ENCODE assay signal across 9 cellular contexts in genomic region chr11:112963368-112963955, GRCh38. TPM values are rescaled to one million over a fixed set of nuclear protein-coding genes. Genes with fewer than 3 reads are reported as not detected.
DNase-seq lines count a peak whose midpoint lies in the region; ATAC-seq and TF ChIP-seq lines count a peak whose summit lies in the region.
"Had no signal": no experiment of that assay in that cellular context is flagged by ENCODE, and none has a peak within 500 bp of the region (broad histone marks: within the 10 kb centered on the region; RNA-seq: fewer than 3 reads in every experiment).

No MANE protein-coding gene starts in this region.

- H3K79me2 ChIP-seq in hepatocyte: peaks cover 13% of the 10 kb centered on the region

- no peak overlapping the region for H3K14ac ChIP-seq in IMR-90 (replicated peaks; ENCODE audit: low read depth, low read length)

- no peak overlapping the region for H2AK9ac ChIP-seq in IMR-90 (replicated peaks; ENCODE audit: low read depth, low read length, poor library complexity)

- H3K4ac ChIP-seq in IMR-90 (ENCODE audit: low read depth, low read length): no peak overlapping the region

- H3K9me2 ChIP-seq in hepatocyte (replicated peaks; ENCODE audit: insufficient read depth): no peaks in the 10 kb centered on the region

- H2AK5ac ChIP-seq in IMR-90 (ENCODE audit: low read depth, low read length): no peak overlapping the region

- H4K8ac ChIP-seq in IMR-90 (ENCODE audit: low read depth in 2 of 2, low read length in 2 of 2): no peak overlapping the region

- no peak overlapping the region for H3K18ac ChIP-seq in IMR-90 (ENCODE audit: low read depth, low read length)

- in situ Hi-C loops in IMR-90 (cut with MboI; ENCODE audit: low sequenced_read_pairs) (no loop called here), G401 (cut with HindIII; ENCODE audit: low sequenced_read_pairs) (no loop called here)

- H4K5ac ChIP-seq in IMR-90 (ENCODE audit: low read depth, low read length): no peak overlapping the region

- dilution Hi-C loops in IMR-90 (cut with HindIII; ENCODE audit: low sequenced_read_pairs, unreplicated experiment): no loop called here

- no peak for TF ChIP-seq RAD21 in IMR-90 (IDR thresholded peaks at IDR 0.05; ENCODE audit: low read length)

- WGBS in IMR-90 (ENCODE audit: extremely low coverage in 2 of 2, insufficient read length in 1 of 2), 2 experiments: 0% methylated on average over 1 of the region's 48 CpGs; no CpG with 5 or more reads in 1 of the 2 experiments
- 9% methylated on average over 27 of the region's 48 CpGs for WGBS in hepatocyte (ENCODE audit: low lambda C conversion rate, missing lambda C conversion rate)

- intact Hi-C loops in IMR-90 (cut with micrococcal nuclease): loop anchor here (10.0 kb wide), 1 partner anchor 669 kb away; no protein-coding TSS in a partner anchor

- TF ChIP-seq POLR2A in IMR-90 (IDR thresholded peaks at IDR 0.05; ENCODE audit: low read depth, low read length): no peak

- no peaks in the 10 kb centered on the region for H4K20me1 ChIP-seq in IMR-90 (ENCODE audit: insufficient read depth, low read length)
- no peaks in the 10 kb centered on the region for H4K20me1 ChIP-seq in hepatocyte (ENCODE audit: insufficient read depth, poor library complexity, severe bottlenecking)

- H2BK15ac ChIP-seq in IMR-90 (ENCODE audit: low read depth, low read length): no peak overlapping the region

- no peak overlapping the region for H3K56ac ChIP-seq in IMR-90 (ENCODE audit: extremely low read depth, insufficient read depth, low read length)

- no peak overlapping the region for H4K91ac ChIP-seq in IMR-90 (ENCODE audit: insufficient read depth, low read depth, low read length)

- H3K36me3 ChIP-seq in IMR-90 (ENCODE audit: control insufficient read depth, insufficient read depth, low read length) (no peaks in the 10 kb centered on the region), SJCRH30 (no peaks in the 10 kb centered on the region), hepatocyte (replicated peaks; ENCODE audit: insufficient read depth, low read depth) (no peaks in the 10 kb centered on the region)

- TF ChIP-seq CTCF in IMR-90 (conservative IDR thresholded peaks at IDR 0.05; ENCODE audit: low read depth, low read length) (no peak), hepatocyte (IDR thresholded peaks at IDR 0.05; ENCODE audit: poor library complexity) (no peak)

- POLR2A ChIA-PET in IMR-90 (lab: Charles Lee; ENCODE audit: unreplicated experiment): no interaction called here

- H3K9me3 ChIP-seq in IMR-90 (ENCODE audit: control insufficient read depth, insufficient read depth, low read length) (no peaks in the 10 kb centered on the region), SJCRH30 (replicated peaks) (no peaks in the 10 kb centered on the region), hepatocyte (ENCODE audit: low read depth) (no peaks in the 10 kb centered on the region)

- no TSS peak for BruUV-seq in IMR-90 (replicated peaks; lab: Mats Ljungman, UMichigan)

- H3K9me1 ChIP-seq in IMR-90 (ENCODE audit: insufficient read depth, low read length): no peaks in the 10 kb centered on the region

- H3K23ac ChIP-seq in IMR-90 (ENCODE audit: low read depth, low read length): no peak overlapping the region

- H3K9ac ChIP-seq in IMR-90 (ENCODE audit: low read depth, low read length): no peak overlapping the region

- H3K4me3 ChIP-seq in IMR-90 (ENCODE audit: insufficient read depth, low read depth, low read length) (no peak overlapping the region), SJCRH30 (peak overlapping the region; percentile 67), hepatocyte (peak overlapping the region; percentile 39), skeletal muscle cell (ENCODE audit: low read depth, low read length) (peak overlapping the region; percentile 67)

- H3K4me2 ChIP-seq in IMR-90 (ENCODE audit: low read depth, low read length): peak overlapping the region; percentile 62; the same call in 1 of the 2 replicates
- peak overlapping the region; percentile 76 for H3K4me2 ChIP-seq in hepatocyte

- no peak overlapping the region for H2BK5ac ChIP-seq in IMR-90 (ENCODE audit: low read depth, low read length, poor library complexity, severe bottlenecking)

- CTCF ChIA-PET in IMR-90 (lab: Yijun Ruan, JAX): no interaction called here

- H2AFZ ChIP-seq in IMR-90 (replicated peaks; ENCODE audit: low read length, poor library complexity) (peak overlapping the region; percentile 75), hepatocyte (peak overlapping the region; percentile 49)

- H2BK120ac ChIP-seq in IMR-90 (ENCODE audit: low read depth, low read length): no peak overlapping the region

- H3K27me3 ChIP-seq in IMR-90 (ENCODE audit: control insufficient read depth, insufficient read depth, low read length): peaks cover 32% of the 10 kb centered on the region
- H3K27me3 ChIP-seq in SJCRH30: no peaks in the 10 kb centered on the region
- peaks cover 50% of the 10 kb centered on the region for H3K27me3 ChIP-seq in hepatocyte

- DNase-seq in IMR-90 (no peak), SJCRH30 (peak; percentile 52 to 66), hepatocyte (ENCODE audit: low spot score) (peak; percentile 27), skeletal muscle cell (ENCODE audit: low read depth) (no peak), NCI-H2029 (lab: John Stamatoyannopoulos, UW) (no peak), G401 (ENCODE audit: low spot score) (no peak), dedifferentiated amniotic fluid mesenchymal stem cell (ENCODE audit: extremely low spot score) (no peak)

- H3K27ac ChIP-seq in IMR-90 (ENCODE audit: insufficient read depth, low read length): no peak overlapping the region
- H3K27ac ChIP-seq in SJCRH30: peak overlapping the region; percentile 87
- H3K27ac ChIP-seq in hepatocyte: no peak overlapping the region

- no peaks in the 10 kb centered on the region for H3K79me1 ChIP-seq in IMR-90 (ENCODE audit: low read depth in 1 of 2, low read length in 2 of 2)

- ATAC-seq in IMR-90 (ENCODE audit: low read depth) (no peak), HG02759 (IDR thresholded peaks at IDR 0.05; ENCODE audit: unreplicated experiment) (no peak)

- H3K4me1 ChIP-seq in IMR-90 (ENCODE audit: control insufficient read depth, insufficient read depth, low read length) (no peaks in the 10 kb centered on the region; the same call in 1 of the 2 replicates), SJCRH30 (peaks cover 41% of the 10 kb centered on the region), hepatocyte (ENCODE audit: insufficient read depth) (no peaks in the 10 kb centered on the region)

- no peak overlapping the region for H2BK20ac ChIP-seq in IMR-90 (ENCODE audit: low read depth, low read length)

TF ChIP-seq in IMR-90, 13 proteins besides CTCF, POLR2A, EP300 and RAD21:
- TF ChIP-seq FOS (IDR thresholded peaks at IDR 0.05; ENCODE audit: low read depth, low read length) (no peak), RFX5 (IDR thresholded peaks at IDR 0.05; ENCODE audit: low read depth, low read length) (no peak), MAZ (IDR thresholded peaks at IDR 0.05; ENCODE audit: borderline replicate concordance, low read depth, low read length) (no peak), ELK1 (IDR thresholded peaks at IDR 0.05; ENCODE audit: borderline replicate concordance, low read depth, low read length) (no peak), NFE2L2 (IDR thresholded peaks at IDR 0.05; ENCODE audit: low read depth, low read length) (no peak), RCOR1 (IDR thresholded peaks at IDR 0.05; ENCODE audit: insufficient replicate concordance, low read length) (no peak), MXI1 (IDR thresholded peaks at IDR 0.05; ENCODE audit: borderline replicate concordance, low read depth, low read length) (no peak)
TF ChIP-seq in IMR-90: peak in this region for 0.

RNA-seq across cellular contexts. Expression of gene NCAM1, which starts 2.2 kb away (rescaled TPM):
- total RNA-seq in IMR-90 (2012; rRNA removed) (0.18 TPM in 1 of 2 replicates, not detected in the other), hepatocyte (25.6 and 27.2 TPM in 2 replicates)
- polyA plus RNA-seq in IMR-90 (2012; rRNA removed) (0.09 TPM in 1 of 2 replicates, not detected in the other), hepatocyte (12.4 and 15.0 TPM in 2 replicates)
- polyA plus RNA-seq in IMR-90 (2012; cell fraction: cytosol; rRNA removed): not detected in 2 replicates
- 0.01 TPM in 1 of 2 replicates, not detected in the other for polyA plus RNA-seq in IMR-90 (2012; cell fraction: nucleus; rRNA removed; ENCODE audit: low replicate concordance)
- 76.7 and 86.8 TPM in 2 replicates for total RNA-seq in SJCRH30 (2014; rRNA removed; shearing (Covaris generic))
- total RNA-seq in G401 (2014; rRNA removed; shearing (Covaris generic)): not detected in 2 replicates
- total RNA-seq: M059J had no signal

Comparison
In these comparisons a context has a peak if more than half of its experiments do, and no peak if none do; other contexts are left out.
1. DNase-seq: peak in SJCRH30 (2 of 2) and hepatocyte (single experiment); none in IMR-90 (single experiment), skeletal muscle cell (single experiment), NCI-H2029 (single experiment), G401 (single experiment) and dedifferentiated amniotic fluid mesenchymal stem cell (single experiment).
2. RNA of gene NCAM1, which starts 2.2 kb away (total RNA-seq): 76.7 to 86.8 TPM in SJCRH30 and 25.6 to 27.2 TPM in hepatocyte; 0.18 TPM in IMR-90 and not detected in G401; every median in the first group is over 10 times any median in the second.